ENCODE assay signal across 9 cellular contexts in the genomic region with DNA sequence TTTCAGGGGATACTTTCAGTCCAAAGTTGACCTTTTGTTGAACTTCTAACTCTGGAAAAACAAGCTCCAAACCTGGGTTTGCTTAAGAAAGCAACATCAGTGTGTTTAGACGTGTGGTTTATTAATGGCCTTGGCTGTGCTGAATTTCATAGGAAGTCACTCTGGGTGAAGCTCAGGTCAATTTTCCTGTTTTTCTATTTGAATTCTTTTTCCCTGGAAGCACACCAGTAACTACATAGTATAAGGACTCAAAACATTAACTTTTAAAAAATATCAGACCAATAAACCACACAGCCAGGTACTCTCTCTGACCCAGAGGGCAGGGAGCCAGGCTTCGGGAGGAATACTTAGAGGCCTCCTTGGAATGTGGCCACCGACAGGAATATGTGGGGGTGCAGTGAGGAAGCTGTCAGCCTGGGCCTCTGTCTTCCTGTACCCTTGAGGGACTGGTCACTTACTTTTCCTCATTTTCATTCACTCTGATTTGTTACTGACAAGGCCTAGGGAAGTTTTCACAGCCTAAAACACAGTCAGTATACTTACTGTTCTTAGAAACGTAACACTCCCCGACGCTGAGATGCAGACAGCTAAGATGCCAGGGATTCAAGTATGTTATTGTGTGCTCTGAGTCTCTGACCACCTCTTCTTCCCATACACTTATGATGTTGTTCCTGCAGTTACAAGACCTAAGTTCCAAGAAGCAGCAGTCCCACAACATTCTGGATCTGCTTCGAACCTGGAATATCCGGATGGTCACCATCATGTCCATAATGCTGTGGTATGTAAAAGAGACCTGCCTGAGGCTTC. TPM values are rescaled to one million over a fixed set of nuclear protein-coding genes. Genes with fewer than 3 reads are reported as not detected.
DNase-seq lines count a peak whose midpoint lies in the region; ATAC-seq, FAIRE-seq and TF ChIP-seq lines count a peak whose summit lies in the region.
"Had no signal": no experiment of that assay in that cellular context is flagged by ENCODE, and none has a peak within 500 bp of the region (broad histone marks: within the 10 kb centered on the region; RNA-seq: fewer than 3 reads in every experiment).

No MANE protein-coding gene starts in this region.

- no TSS peak for BruUV-seq in K562 (replicated peaks; lab: Mats Ljungman, UMichigan)

- H4K20me1 ChIP-seq in K562 (replicated peaks; ENCODE audit: control insufficient read depth, insufficient read depth, low read length), result no peaks in the 10 kb centered on the region

- DNase-seq in HFFc6, result peak; percentile 37
- no peak for DNase-seq in K562 (ENCODE audit: extremely low read depth in 1 of 4, low spot score in 3 of 4)
- DNase-seq in islet precursor cell, result peak; percentile 62
- DNase-seq in spleen, result no peak
- no peak for DNase-seq in NCI-H446 treated with DMSO at 0.1 percent for 48 hours (lab: John Stamatoyannopoulos, UW)
- DNase-seq in NCI-H146 treated with DMSO at 0.1 percent for 48 hours (lab: John Stamatoyannopoulos, UW; ENCODE audit: unreplicated experiment), result no peak

- H3K27me3 Mint-ChIP-seq in HFFc6 (ENCODE audit: insufficient read depth), result no peaks in the 10 kb centered on the region; the same call in 1 of the 2 replicates

- H2AFZ ChIP-seq in K562 (ENCODE audit: low read depth, low read length), result no peak overlapping the region

- peak overlapping the region; percentile 91 for H3K27ac Mint-ChIP-seq in HFFc6

- no peaks in the 10 kb centered on the region for H3K9me3 Mint-ChIP-seq in HFFc6
- H3K9me3 Mint-ChIP-seq: neural crest cell had no signal

- no peaks in the 10 kb centered on the region for H3K9me1 ChIP-seq in K562 (ENCODE audit: control insufficient read depth, insufficient read depth, low read length)

- FAIRE-seq in K562 (lab: Jason Lieb, UNC), result peak; percentile 71

- TF ChIP-seq EP300 in K562 (IDR thresholded peaks at IDR 0.05; ENCODE audit: low read length), result no peak

- H3K9me3 ChIP-seq in K562 (replicated peaks; ENCODE audit: control insufficient read depth, insufficient read depth, low read depth, low read length) (no peaks in the 10 kb centered on the region), spleen (no peaks in the 10 kb centered on the region)

- in situ Hi-C loops in K562 (cut with MboI), result loop anchor here (10.0 to 25.0 kb wide), 2 partner anchors 106 to 326 kb away; a partner anchor contains a TSS

- H3K4me3 ChIP-seq in K562 (no peak overlapping the region), spleen (peak overlapping the region in 1 of 8 donors; percentile 19)

- CTCF ChIA-PET in K562 (lab: Yijun Ruan, JAX; ENCODE audit: low intra/inter-chr PET ratio), result interaction anchor here (0.6 to 3.9 kb wide), 2 partner anchors 107 to 113 kb away, joined by 3 to 79 read pairs; no protein-coding TSS in a partner anchor

- no peak overlapping the region; a peak in 1 of 4 replicates for H3K9ac ChIP-seq in K562 (ENCODE audit: insufficient read depth in 1 of 2, low read depth in 2 of 2, low read length in 2 of 2)

- 77% methylated on average over 8 of the region's 8 CpGs for WGBS in K562 (ENCODE audit: insufficient coverage, low coverage, missing lambda C conversion rate)
- 54 to 69% (median 61%) methylated on average over 8 of the region's 8 CpGs for WGBS in spleen, 5 donors

- ATAC-seq in K562, result no peak
- ATAC-seq in activated CD4-positive, CD25-positive, alpha-beta regulatory T cell treated with anti-CD3 and anti-CD28 coated beads, Interleukin-2, amount 50 U/mL, for 24 hours, result no peak
- no peak for ATAC-seq in GM19023 (IDR thresholded peaks at IDR 0.05; ENCODE audit: unreplicated experiment)

- intact Hi-C loops in K562 (cut with micrococcal nuclease), result loop anchor here (10.0 kb wide), 2 partner anchors 204 to 324 kb away; a partner anchor contains a TSS
- intact Hi-C loops in spleen (cut with DNase I; ENCODE audit: low total_unique reads), result loop anchor here (10.0 kb wide), 1 partner anchor 326 kb away; no protein-coding TSS in a partner anchor

- TF ChIP-seq POLR2A in K562 (conservative IDR thresholded peaks at IDR 0.05) (no peak), spleen (IDR thresholded peaks at IDR 0.05) (no peak)

- POLR2A ChIA-PET in K562 (lab: Yijun Ruan, JAX), result interaction anchor here (0.6 to 2.6 kb wide), 4 partner anchors 10 to 305 kb away, joined by 3 to 12 read pairs (median 4); no protein-coding TSS in a partner anchor

- TF ChIP-seq CTCF in HFFc6 (IDR thresholded peaks at IDR 0.05), result no peak
- no peak for TF ChIP-seq CTCF in K562 (IDR thresholded peaks at IDR 0.05 in 2 of 3, conservative IDR thresholded peaks at IDR 0.05 in 1 of 3; ENCODE audit: insufficient read depth in 2 of 3, low read depth in 1 of 3, low read length in 3 of 3)
- TF ChIP-seq CTCF in spleen (IDR thresholded peaks at IDR 0.05 in 8 of 11, conservative IDR thresholded peaks at IDR 0.05 in 3 of 11), result no peak

- H3K27me3 ChIP-seq in K562 (ENCODE audit: control insufficient read depth in 2 of 2, insufficient read depth in 2 of 2, low read length in 2 of 2) (no peaks in the 10 kb centered on the region), spleen (replicated peaks in 1 of 7) (no peaks in the 10 kb centered on the region)

- no peaks in the 10 kb centered on the region for H3K79me2 ChIP-seq in K562 (ENCODE audit: control insufficient read depth, insufficient read depth, low read length)

- no peak overlapping the region for H3K4me2 ChIP-seq in K562 (ENCODE audit: insufficient read depth, low read length)

- peaks cover 2% of the 10 kb centered on the region; the same call in 1 of the 2 replicates for H3K36me3 Mint-ChIP-seq in HFFc6 (ENCODE audit: low read depth)

- peak overlapping the region; percentile 58 for H3K4me3 Mint-ChIP-seq in HFFc6
- H3K4me3 Mint-ChIP-seq: neural crest cell had no signal

- H3K36me3 ChIP-seq in K562 (ENCODE audit: control insufficient read depth, insufficient read depth, low read length), result peaks cover 74% of the 10 kb centered on the region
- peaks cover 0 to 18% (median 0%) of the 10 kb centered on the region in 6 donors for H3K36me3 ChIP-seq in spleen

- H3K4me1 ChIP-seq in K562 (replicated peaks in 1 of 2; ENCODE audit: control insufficient read depth in 2 of 2, insufficient read depth in 2 of 2, low read length in 2 of 2) (peaks cover 10 to 12% of the 10 kb centered on the region in 2 experiments; a peak in 3 of 5 replicates), spleen (peaks cover 22 to 56% (median 49%) of the 10 kb centered on the region in 6 donors)

- peaks cover 61% of the 10 kb centered on the region for H3K4me1 Mint-ChIP-seq in HFFc6 (ENCODE audit: low read depth)
- H3K4me1 Mint-ChIP-seq: neural crest cell had no signal

- no peak overlapping the region for H3K27ac ChIP-seq in K562 (ENCODE audit: extremely low read depth, low read depth, low read length)
- peak overlapping the region; percentile 24 to 88 (median 82) for H3K27ac ChIP-seq in spleen

- TF ChIP-seq RAD21 in K562 (CRISPR knock-in tag; conservative IDR thresholded peaks at IDR 0.05 in 1 of 2, IDR thresholded peaks at IDR 0.05 in 1 of 2), result no peak

TF ChIP-seq in K562, 482 proteins besides CTCF, POLR2A, EP300 and RAD21:
- TF ChIP-seq EHMT2 (IDR thresholded peaks at IDR 0.05), result no peak
- no peak for TF ChIP-seq RFX5 (IDR thresholded peaks at IDR 0.05; ENCODE audit: low read depth, low read length)
- no peak for TF ChIP-seq ZFP30 (CRISPR knock-in tag; IDR thresholded peaks at IDR 0.05; ENCODE audit: borderline replicate concordance)
- TF ChIP-seq ZKSCAN8 (CRISPR knock-in tag; IDR thresholded peaks at IDR 0.05), result no peak
- TF ChIP-seq HNRNPUL1 (IDR thresholded peaks at IDR 0.05; ENCODE audit: low read length), result no peak
- no peak for TF ChIP-seq PHB (CRISPR knock-in tag; IDR thresholded peaks at IDR 0.05)
- TF ChIP-seq SRSF9 (IDR thresholded peaks at IDR 0.05; ENCODE audit: borderline replicate concordance, low read depth, low read length), result no peak
- TF ChIP-seq TBP (optimal IDR thresholded peaks at IDR 0.05; ENCODE audit: low read depth, low read length), result no peak
- no peak for TF ChIP-seq KDM2B (CRISPR knock-in tag; IDR thresholded peaks at IDR 0.05)

RNA-seq across cellular contexts. Expression of a gene that starts 18.9 kb away (rescaled TPM):
- 1 to 10 TPM; 3.8 to 5.6 (median 4.9) TPM for total RNA-seq in HFFc6 (2021; fragmentation: NEBNext Ultra II Directional; extraction: Animal tissue kit (Norgen Biotek cat#: 25700))
- 50.2 and 52.9 TPM in 2 replicates for total RNA-seq in K562 (2011; cell fraction: chromatin; rRNA removed; ENCODE audit: low replicate concordance)
- total RNA-seq in K562 (2011; cell fraction: nucleolus; rRNA removed), result 43.7 and 56.8 TPM in 2 replicates
- 53.5 and 62.8 TPM in 2 replicates for total RNA-seq in K562 (2011; cell fraction: nucleoplasm; rRNA removed)
- total RNA-seq in K562 (2014; rRNA removed) (7.0 and 9.9 TPM in 2 replicates), K562 (2014; rRNA removed; fragmentation: Illumina TruSeq; extraction: Trizol) (7.3 and 8.3 TPM in 2 replicates), K562 (2015; rRNA removed; fragmentation: Illumina TruSeq; extraction: Trizol) (6.3 and 6.9 TPM in 2 replicates), K562 (2021) (11.5 and 13.3 TPM in 2 replicates), spleen (1 to 10 TPM; 5.3 to 9.2 (median 7.6) TPM)
- polyA plus RNA-seq in K562 (2011; rRNA removed) (16.6 and 18.9 TPM in 2 replicates), K562 (2014; fragmentation: Illumina TruSeq; extraction: Trizol) (12.5 and 15.7 TPM in 2 replicates), K562 (2014; fragmentation: Nextera tagmentation; extraction: Ambion mirVana) (1 to 10 TPM; 3.0 to 3.3 TPM), K562 (2014; rRNA removed) (8.4 and 9.0 TPM in 2 replicates), spleen (1 to 10 TPM; 2.4 to 2.9 (median 2.6) TPM)
- polyA plus RNA-seq in K562 (2011; cell fraction: cytosol; rRNA removed), result 19.7 and 24.6 TPM in 2 replicates
- polyA plus RNA-seq in K562 (2011; cell fraction: nucleus; rRNA removed), result 77.0 and 105 TPM in 2 replicates
- 5.5 and 7.3 TPM in 2 replicates for polyA plus RNA-seq in K562 (2012)
- 15.8 TPM in 2 replicates for polyA minus RNA-seq in K562 (2011; rRNA and poly(A)+ RNA removed)
- polyA minus RNA-seq in K562 (2011; cell fraction: cytosol; rRNA and poly(A)+ RNA removed), result 8.6 and 11.3 TPM in 2 replicates
- polyA minus RNA-seq in K562 (2011; cell fraction: nucleus; rRNA and poly(A)+ RNA removed), result 15.1 and 16.0 TPM in 2 replicates

Comparison
In these comparisons a context has a peak if more than half of its experiments do, and no peak if none do; other contexts are left out.
1. DNase-seq: peak in HFFc6 (single experiment) and islet precursor cell (single experiment); none in K562 (0 of 4), spleen (single experiment), NCI-H446 treated with DMSO at 0.1 percent for 48 hours (single experiment) and NCI-H146 treated with DMSO at 0.1 percent for 48 hours (single experiment).